25 cellular contexts compared by ENCODE assay signal in genomic region chr6:25972902-25973301, GRCh38. TPM values are rescaled to one million over a fixed set of nuclear protein-coding genes. Genes with fewer than 3 reads are reported as not detected.
"Had no signal": no experiment of that assay in that cellular context is flagged by ENCODE, and none has a peak within 500 bp of the region (broad histone marks: within the 10 kb centered on the region; RNA-seq: fewer than 3 reads in every experiment).

No MANE protein-coding gene starts in this region.

- H3K9me3 Mint-ChIP-seq: endodermal cell; naive thymus-derived CD8-positive, alpha-beta T cell had no signal

- H3K27ac Mint-ChIP-seq: endodermal cell had no signal

- H3K27ac ChIP-seq: colonic mucosa, neutrophil, right atrium auricular region, suprapubic skin, thyroid gland had no signal

- H3K9me3 ChIP-seq: colonic mucosa, heart right ventricle, mucosa of descending colon, neutrophil, right atrium auricular region, suprapubic skin, thyroid gland had no signal

- H3K4me1 ChIP-seq: colonic mucosa had no signal

- H3K27me3 ChIP-seq: colonic mucosa, heart right ventricle, neutrophil, right atrium auricular region, suprapubic skin, thyroid gland had no signal

- ATAC-seq: heart right ventricle; mucosa of descending colon; naive thymus-derived CD8-positive, alpha-beta T cell had no signal

- H3K4me3 ChIP-seq: colonic mucosa, heart right ventricle, mucosa of descending colon, right atrium auricular region, suprapubic skin, thyroid gland had no signal

- H3K4me3 Mint-ChIP-seq: endodermal cell; naive thymus-derived CD8-positive, alpha-beta T cell had no signal

- DNase-seq: colonic mucosa; dermis blood vessel endothelial cell; endodermal cell; foreskin melanocyte; heart right ventricle; hypothalamus; kidney glomerular epithelial cell; mammary epithelial cell; mucosa of descending colon; naive thymus-derived CD8-positive, alpha-beta T cell; posterior cingulate gyrus; small intestine; stimulated activated CD4-positive, alpha-beta T cell treated with anti-CD3 and anti-CD28 coated beads, Interleukin-12 subunit alpha, Interleukin-12 subunit beta, amount 100 ng/mL, for 4 hours; stimulated activated naive CD4-positive, alpha-beta T cell treated with Interleukin-2 at 50 U/mL for 16 hours; thyroid gland had no signal

- H3K27me3 Mint-ChIP-seq: naive thymus-derived CD8-positive, alpha-beta T cell had no signal

RNA-seq across cellular contexts. Expression of gene TRIM38, which starts 10.3 kb away (rescaled TPM):
- polyA plus RNA-seq: neural cell had no signal

RNA-seq across cellular contexts. Expression of gene SLC17A2, which starts 42.4 kb away (rescaled TPM):
- total RNA-seq: cerebellum; colonic mucosa; dermis blood vessel endothelial cell; endodermal cell; endothelial cell of umbilical vein; heart right ventricle; lower leg skin; mammary epithelial cell; mucosa of descending colon; naive thymus-derived CD8-positive, alpha-beta T cell; osteocyte; right atrium auricular region; suprapubic skin; thyroid gland; ureter had no signal
- polyA plus RNA-seq: endothelial cell of umbilical vein; esophagus; heart right ventricle; mammary epithelial cell; naive thymus-derived CD8-positive, alpha-beta T cell; neural cell; small intestine had no signal
